In the genomic region with DNA sequence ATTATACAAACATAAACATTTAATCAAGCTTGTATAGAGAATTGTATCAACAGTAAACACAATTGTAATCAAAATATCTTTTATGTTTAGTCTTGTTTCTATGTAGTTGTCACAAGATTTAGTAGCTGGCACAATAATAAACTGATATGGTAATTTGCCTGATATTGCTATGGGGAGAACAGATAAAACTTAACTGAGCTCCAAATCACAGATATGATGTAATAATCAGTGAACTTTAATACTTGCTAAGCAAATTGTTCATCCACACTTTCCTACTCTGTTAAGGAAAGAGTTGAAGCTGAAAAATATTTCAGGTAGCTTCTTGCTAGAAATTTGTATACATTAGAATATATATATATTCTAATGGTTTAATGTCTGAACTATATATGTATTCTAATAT, we compare ENCODE assay signal across 18 cellular contexts.
"Had no signal": no experiment of that assay in that cellular context is flagged by ENCODE, and none has a peak within 500 bp of the region (broad histone marks: within the 10 kb centered on the region; RNA-seq: fewer than 3 reads in every experiment).

No MANE protein-coding gene starts in this region.

- H3K9me3 ChIP-seq: colonic mucosa, prostate gland, spleen, thoracic aorta, tibial nerve, upper lobe of left lung had no signal

- H3K36me3 Mint-ChIP-seq: immature natural killer cell; naive thymus-derived CD4-positive, alpha-beta T cell; stimulated activated naive B cell treated with anti-CD40 and anti-IgM and Interleukin-4, amounts not matched to agents 10 μg/mL and 1 μg/mL and 100 μg/mL, for 72 hours had no signal

- H3K36me3 ChIP-seq: colonic mucosa, neural progenitor cell, prostate gland, spleen, thoracic aorta, tibial nerve, upper lobe of left lung had no signal

- H3K27me3 ChIP-seq: colonic mucosa, neural progenitor cell, spleen, tibial nerve, upper lobe of left lung had no signal

- DNase-seq: colonic mucosa; effector memory CD4-positive, alpha-beta T cell; immature natural killer cell; islet precursor cell; mesenchymal stem cell; midbrain; naive thymus-derived CD4-positive, alpha-beta T cell; spleen; stimulated activated CD4-positive, alpha-beta T cell treated with anti-CD3 and anti-CD28 coated beads, Interleukin-2, amount 100 ng/mL, for 48 hours; stimulated activated naive B cell treated with anti-CD40 and anti-IgM and Interleukin-4, amounts not matched to agents 10 μg/mL and 1 μg/mL and 100 μg/mL, for 72 hours; upper lobe of left lung had no signal

- H3K27me3 Mint-ChIP-seq: naive thymus-derived CD4-positive, alpha-beta T cell; stimulated activated naive CD8-positive, alpha-beta T cell treated with anti-CD3 and anti-CD28 coated beads, Interleukin-15, Interleukin-2, amounts not matched to agents 100 ng/mL and 50 ng/mL, for 24 hours had no signal

- H3K4me1 Mint-ChIP-seq: immature natural killer cell; naive thymus-derived CD4-positive, alpha-beta T cell had no signal

- H3K9me3 Mint-ChIP-seq: neural progenitor cell; stimulated activated naive B cell treated with anti-CD40 and anti-IgM and Interleukin-4, amounts not matched to agents 10 μg/mL and 1 μg/mL and 100 μg/mL, for 72 hours had no signal

- H3K4me1 ChIP-seq: colonic mucosa, neural progenitor cell, prostate gland, spleen, tibial nerve had no signal

- H3K4me3 ChIP-seq: colonic mucosa, neural progenitor cell, prostate gland, skin epidermis, spleen, tibial nerve, upper lobe of left lung had no signal

- H3K27ac Mint-ChIP-seq: immature natural killer cell; naive thymus-derived CD4-positive, alpha-beta T cell; stimulated activated naive B cell treated with anti-CD40 and anti-IgM and Interleukin-4, amounts not matched to agents 10 μg/mL and 1 μg/mL and 100 μg/mL, for 72 hours; stimulated activated naive CD8-positive, alpha-beta T cell treated with anti-CD3 and anti-CD28 coated beads, Interleukin-15, Interleukin-2, amounts not matched to agents 100 ng/mL and 50 ng/mL, for 24 hours had no signal

- H3K27ac ChIP-seq: colonic mucosa, neural progenitor cell, skin epidermis, spleen, tibial nerve, upper lobe of left lung had no signal

- H3K4me3 Mint-ChIP-seq: immature natural killer cell; naive thymus-derived CD4-positive, alpha-beta T cell; neural progenitor cell; stimulated activated naive B cell treated with anti-CD40 and anti-IgM and Interleukin-4, amounts not matched to agents 10 μg/mL and 1 μg/mL and 100 μg/mL, for 72 hours; stimulated activated naive CD8-positive, alpha-beta T cell treated with anti-CD3 and anti-CD28 coated beads, Interleukin-15, Interleukin-2, amounts not matched to agents 100 ng/mL and 50 ng/mL, for 24 hours had no signal

- FAIRE-seq: urothelium cell line had no signal

- ATAC-seq: naive thymus-derived CD4-positive, alpha-beta T cell; stimulated activated naive B cell treated with anti-CD40 and anti-IgM and Interleukin-4, amounts not matched to agents 10 μg/mL and 1 μg/mL and 100 μg/mL, for 72 hours had no signal

- H3K9ac ChIP-seq: neural progenitor cell had no signal
